Comparison of ENCODE assay signal across 33 cellular contexts in the genomic region with DNA sequence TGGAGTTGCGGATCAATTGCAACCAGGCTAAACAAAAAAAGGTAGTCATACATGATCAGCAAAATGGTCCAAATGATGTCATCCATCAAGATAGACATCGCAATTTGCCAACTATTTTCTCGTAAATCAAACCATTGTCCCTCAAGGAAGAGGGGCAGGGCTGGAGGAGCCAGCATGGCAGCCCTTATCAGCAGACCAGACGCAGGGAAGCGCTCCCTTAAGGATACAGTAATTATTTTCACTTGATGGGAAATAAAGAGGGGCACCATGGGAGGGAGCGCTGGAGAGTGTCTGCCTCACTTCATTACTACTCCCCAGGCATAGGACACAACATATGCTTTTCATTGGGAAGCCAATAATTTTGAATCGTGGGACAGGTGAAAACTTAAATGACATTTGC.
"Had no signal": no experiment of that assay in that cellular context is flagged by ENCODE, and none has a peak within 500 bp of the region (broad histone marks: within the 10 kb centered on the region; RNA-seq: fewer than 3 reads in every experiment).

No MANE protein-coding gene starts in this region.

- H3K9me3 Mint-ChIP-seq: activated CD4-positive, alpha-beta memory T cell treated with anti-CD3 and anti-CD28 coated beads, Interleukin-2, amount 10 ng/mL, durations not matched to agents 7 days and 5 days; activated naive CD4-positive, alpha-beta T cell treated with anti-CD3 and anti-CD28 coated beads, Interleukin-2, amount 50 U/mL, for 24 hours; activated naive CD8-positive, alpha-beta T cell treated with anti-CD3 and anti-CD28 coated beads, Interleukin-2, amount 10 ng/mL, durations not matched to agents 7 days and 5 days; activated T-cell treated with anti-CD3 and anti-CD28 coated beads, Interleukin-2, amount 50 U/mL, for 72 hours; activated T-helper 2 cell treated with anti-CD3 and anti-CD28 coated beads, Interferon-gamma antibody, Interleukin-2, Interleukin-4, amounts not matched to agents 10 μg/mL and 5 μg/mL and 100 μg/mL, durations not matched to agents 14 hours and 24 hours and 36 hours; central memory CD8-positive, alpha-beta T cell had no signal

- H3K27ac Mint-ChIP-seq: activated CD4-positive, alpha-beta memory T cell treated with anti-CD3 and anti-CD28 coated beads, Interleukin-2, amount 10 ng/mL, durations not matched to agents 7 days and 5 days; activated naive CD4-positive, alpha-beta T cell treated with anti-CD3 and anti-CD28 coated beads, Interleukin-2, amount 50 U/mL, for 24 hours; activated naive CD8-positive, alpha-beta T cell treated with anti-CD3 and anti-CD28 coated beads, Interleukin-2, amount 10 ng/mL, durations not matched to agents 7 days and 5 days; activated T-cell treated with anti-CD3 and anti-CD28 coated beads, Interleukin-2, amount 50 U/mL, for 72 hours; activated T-helper 2 cell treated with anti-CD3 and anti-CD28 coated beads, Interferon-gamma antibody, Interleukin-2, Interleukin-4, amounts not matched to agents 10 μg/mL and 5 μg/mL and 100 μg/mL, durations not matched to agents 14 hours and 24 hours and 36 hours had no signal

- H3K4me3 Mint-ChIP-seq: activated CD4-positive, alpha-beta memory T cell treated with anti-CD3 and anti-CD28 coated beads, Interleukin-2, amount 10 ng/mL, durations not matched to agents 7 days and 5 days; activated naive CD4-positive, alpha-beta T cell treated with anti-CD3 and anti-CD28 coated beads, Interleukin-2, amount 50 U/mL, for 24 hours; activated naive CD8-positive, alpha-beta T cell treated with anti-CD3 and anti-CD28 coated beads, Interleukin-2, amount 10 ng/mL, durations not matched to agents 7 days and 5 days; activated T-cell treated with anti-CD3 and anti-CD28 coated beads, Interleukin-2, amount 50 U/mL, for 72 hours; central memory CD8-positive, alpha-beta T cell had no signal

- H3K4me3 ChIP-seq: ascending aorta, cardiac muscle cell, Peyer's patch, SJSA1 had no signal

- H3K4me1 ChIP-seq: Peyer's patch, SJSA1 had no signal

- H3K36me3 ChIP-seq: ascending aorta, cardiac muscle cell, Peyer's patch, SJSA1, WERI-Rb-1 had no signal

- ATAC-seq: activated T-cell treated with anti-CD3 and anti-CD28 coated beads, Interleukin-2, amount 50 U/mL, for 72 hours; PC-3 had no signal

- DNase-seq: activated CD4-positive, alpha-beta memory T cell treated with anti-CD3 and anti-CD28 coated beads, Interleukin-2, amount 10 ng/mL, durations not matched to agents 7 days and 5 days; activated CD4-positive, alpha-beta T cell treated with anti-CD3 and anti-CD28 coated beads for 1 hour; activated CD4-positive, alpha-beta T cell treated with anti-CD3 and anti-CD28 coated beads for 48 hours; activated CD4-positive, CD25-positive, alpha-beta regulatory T cell; activated gamma-delta T cell; activated naive CD4-positive, alpha-beta T cell treated with Interleukin-2 at 50 U/mL for 16 hours; activated naive CD8-positive, alpha-beta T cell treated with anti-CD3 and anti-CD28 coated beads, Interleukin-2, amount 10 ng/mL, durations not matched to agents 7 days and 5 days; activated T-cell treated with anti-CD3 and anti-CD28 coated beads, Interleukin-2, amount 50 U/mL, for 1 hour; activated T-cell treated with anti-CD3 and anti-CD28 coated beads, Interleukin-2, amount 50 U/mL, for 72 hours; amygdala; MM.1S; NCI-H1092 treated with DMSO at 0.1 percent for 48 hours; NCI-H1417; NCI-H146; NCI-H187 treated with DMSO at 0.1 percent for 48 hours; NCI-H2081; NCI-H446; NCI-H510A treated with DMSO at 0.1 percent for 48 hours; NCI-H526 treated with DMSO at 0.1 percent for 48 hours; NCI-H774; PC-3; Peyer's patch; RPMI8226; SHP77 treated with DMSO at 0.1 percent for 48 hours; T1000; WERI-Rb-1 had no signal

- H3K9ac ChIP-seq: KMS-11 had no signal

- H3K27me3 ChIP-seq: ascending aorta, cardiac muscle cell, Peyer's patch, SJSA1 had no signal

- H3K27ac ChIP-seq: ascending aorta, cardiac muscle cell, KMS-11, Peyer's patch, SJSA1, WERI-Rb-1 had no signal

- H3K9me3 ChIP-seq: ascending aorta, Peyer's patch, SJSA1 had no signal

- H3K36me3 Mint-ChIP-seq: activated naive CD4-positive, alpha-beta T cell treated with anti-CD3 and anti-CD28 coated beads, Interleukin-2, amount 50 U/mL, for 24 hours; activated naive CD8-positive, alpha-beta T cell treated with anti-CD3 and anti-CD28 coated beads, Interleukin-2, amount 10 ng/mL, durations not matched to agents 7 days and 5 days had no signal

- H3K4me1 Mint-ChIP-seq: activated CD4-positive, alpha-beta memory T cell treated with anti-CD3 and anti-CD28 coated beads, Interleukin-2, amount 10 ng/mL, durations not matched to agents 7 days and 5 days; activated naive CD4-positive, alpha-beta T cell treated with anti-CD3 and anti-CD28 coated beads, Interleukin-2, amount 50 U/mL, for 24 hours; activated naive CD8-positive, alpha-beta T cell treated with anti-CD3 and anti-CD28 coated beads, Interleukin-2, amount 10 ng/mL, durations not matched to agents 7 days and 5 days; central memory CD8-positive, alpha-beta T cell had no signal
